In genomic region chr6:1515781-1516180, GRCh38 we compare ENCODE assay signal across 35 cellular contexts.
"Had no signal": no experiment of that assay in that cellular context is flagged by ENCODE, and none has a peak within 500 bp of the region (broad histone marks: within the 10 kb centered on the region; RNA-seq: fewer than 3 reads in every experiment).

No MANE protein-coding gene starts in this region.

- DNase-seq: Karpas-422, Kasumi-1, MG63, MM.1S, MV-4-11, NCI-H1048, NCI-H1092 treated with DMSO at 0.1 percent for 48 hours, NCI-H1105, NCI-H1105 treated with DMSO at 0.1 percent for 48 hours, NCI-H1417, NCI-H1417 treated with DMSO at 0.1 percent for 48 hours, NCI-H1436, NCI-H1436 treated with DMSO at 0.1 percent for 48 hours, NCI-H146, NCI-H1694, NCI-H1694 treated with DMSO at 0.1 percent for 48 hours, NCI-H187, NCI-H187 treated with DMSO at 0.1 percent for 48 hours, NCI-H1930, NCI-H2029, NCI-H2029 treated with DMSO at 0.1 percent for 48 hours, NCI-H2081, NCI-H2081 treated with DMSO at 0.1 percent for 48 hours, NCI-H2107, NCI-H2171, NCI-H2171 treated with DMSO at 0.1 percent for 48 hours, NCI-H2227 treated with DMSO at 0.1 percent for 48 hours, NCI-H226, NCI-H345, NCI-H446, NCI-H446 treated with DMSO at 0.1 percent for 48 hours, NCI-H510A, NCI-H510A treated with DMSO at 0.1 percent for 48 hours, NCI-H524 had no signal

- H3K9me3 ChIP-seq: MG63 had no signal

- H3K4me2 ChIP-seq: KMS-11 had no signal

- H3K36me3 ChIP-seq: MG63 had no signal

- H3K27ac ChIP-seq: KMS-11 had no signal

- H3K4me3 ChIP-seq: MG63 had no signal

- H3K27me3 ChIP-seq: MG63 had no signal

- H3K9ac ChIP-seq: KMS-11 had no signal
